In genomic region chr9:95070549-95071021, GRCh38 we compare ENCODE assay signal across 1 cellular context.
A peak's percentile ranks its signal among the peaks of the same experiment; 100 is the strongest.
TF ChIP-seq lines count a peak whose summit lies in the region.

No MANE protein-coding gene starts in this region.

TF ChIP-seq in HepG2, 621 proteins besides CTCF, POLR2A, EP300 and RAD21 (continued from another document and continues in another):
- no peak for TF ChIP-seq NFE2L1 (CRISPR knock-in tag; IDR thresholded peaks at IDR 0.05; ENCODE audit: borderline replicate concordance)
- TF ChIP-seq ETS1 (CRISPR knock-in tag; IDR thresholded peaks at IDR 0.05): no peak
- no peak for TF ChIP-seq ZBTB10 (CRISPR knock-in tag; IDR thresholded peaks at IDR 0.05; ENCODE audit: borderline replicate concordance)
- no peak for TF ChIP-seq ONECUT2 (CRISPR knock-in tag; IDR thresholded peaks at IDR 0.05)
- TF ChIP-seq NR2F1 (CRISPR knock-in tag; IDR thresholded peaks at IDR 0.05): no peak
- TF ChIP-seq ZSCAN5A (CRISPR knock-in tag; IDR thresholded peaks at IDR 0.05; ENCODE audit: borderline replicate concordance): no peak; the same call in 1 of the 2 replicates
- no peak for TF ChIP-seq SAFB2 (CRISPR knock-in tag; IDR thresholded peaks at IDR 0.05; ENCODE audit: borderline replicate concordance, low read depth)
- no peak; the same call in 1 of the 2 replicates for TF ChIP-seq TBX3 (IDR thresholded peaks at IDR 0.05; ENCODE audit: borderline replicate concordance)
- no peak for TF ChIP-seq TBP (CRISPR knock-in tag; IDR thresholded peaks at IDR 0.05)
- TF ChIP-seq MED13 (CRISPR knock-in tag; IDR thresholded peaks at IDR 0.05): no peak
- no peak for TF ChIP-seq NR1H2 (CRISPR knock-in tag; IDR thresholded peaks at IDR 0.05; ENCODE audit: borderline replicate concordance, low read depth)
- TF ChIP-seq SP140L (CRISPR knock-in tag; IDR thresholded peaks at IDR 0.05; ENCODE audit: borderline replicate concordance): no peak
- no peak for TF ChIP-seq ATM (IDR thresholded peaks at IDR 0.05; ENCODE audit: borderline replicate concordance)
- no peak for TF ChIP-seq ZSCAN31 (CRISPR knock-in tag; IDR thresholded peaks at IDR 0.05; ENCODE audit: low read depth)
- TF ChIP-seq ZBTB3 (CRISPR knock-in tag; IDR thresholded peaks at IDR 0.05; ENCODE audit: borderline replicate concordance, low read depth): no peak
- peak; percentile 61; the same call in 1 of the 2 replicates for TF ChIP-seq HDAC2 (CRISPR knock-in tag; IDR thresholded peaks at IDR 0.05)
- TF ChIP-seq NONO (IDR thresholded peaks at IDR 0.05): no peak
- 0 out of 2 replicates have a peak, but pooled peaks have one; percentile 20 for TF ChIP-seq NONO (CRISPR knock-in tag; conservative IDR thresholded peaks at IDR 0.05)
- no peak for TF ChIP-seq ZKSCAN5 (CRISPR knock-in tag; IDR thresholded peaks at IDR 0.05)
- TF ChIP-seq ZSCAN30 (CRISPR knock-in tag; IDR thresholded peaks at IDR 0.05): no peak
- TF ChIP-seq ZXDC (CRISPR knock-in tag; IDR thresholded peaks at IDR 0.05): no peak
- no peak for TF ChIP-seq ZNF362 (CRISPR knock-in tag; IDR thresholded peaks at IDR 0.05; ENCODE audit: borderline replicate concordance)
- no peak for TF ChIP-seq CENPX (CRISPR knock-in tag; IDR thresholded peaks at IDR 0.05)
- peak; percentile 60; the same call in 1 of the 2 replicates for TF ChIP-seq KDM1A (CRISPR knock-in tag; IDR thresholded peaks at IDR 0.05)
- 0 out of 2 replicates have a peak, but pooled peaks have one; percentile 32 for TF ChIP-seq ZNF614 (CRISPR knock-in tag; IDR thresholded peaks at IDR 0.05; ENCODE audit: borderline replicate concordance)
- no peak for TF ChIP-seq NFRKB (IDR thresholded peaks at IDR 0.05)
- TF ChIP-seq NBN (conservative IDR thresholded peaks at IDR 0.05): no peak
- TF ChIP-seq TAF1 (CRISPR knock-in tag; IDR thresholded peaks at IDR 0.05): no peak
- no peak for TF ChIP-seq FOXK2 (IDR thresholded peaks at IDR 0.05)
- no peak for TF ChIP-seq ZHX1 (CRISPR knock-in tag; IDR thresholded peaks at IDR 0.05; ENCODE audit: low read depth)
- TF ChIP-seq MXD3 (CRISPR knock-in tag; IDR thresholded peaks at IDR 0.05): no peak
- TF ChIP-seq SIX4 (CRISPR knock-in tag; IDR thresholded peaks at IDR 0.05): no peak
- no peak for TF ChIP-seq KDM5B (CRISPR knock-in tag; IDR thresholded peaks at IDR 0.05; ENCODE audit: borderline replicate concordance)
- TF ChIP-seq TP53 (CRISPR knock-in tag; conservative IDR thresholded peaks at IDR 0.05): no peak
- TF ChIP-seq CREB3 (CRISPR knock-in tag; IDR thresholded peaks at IDR 0.05): no peak
- no peak for TF ChIP-seq SALL2 (CRISPR knock-in tag; IDR thresholded peaks at IDR 0.05)
- no peak for TF ChIP-seq HMGXB3 (CRISPR knock-in tag; IDR thresholded peaks at IDR 0.05; ENCODE audit: borderline replicate concordance)
- TF ChIP-seq RFX5 (IDR thresholded peaks at IDR 0.05; ENCODE audit: low read depth, low read length): no peak
- no peak for TF ChIP-seq FOSL1 (CRISPR knock-in tag; IDR thresholded peaks at IDR 0.05; ENCODE audit: borderline replicate concordance)
- TF ChIP-seq ATF2 (CRISPR knock-in tag; IDR thresholded peaks at IDR 0.05): peak; percentile 32; the same call in 1 of the 2 replicates
- TF ChIP-seq ZNF691 (CRISPR knock-in tag; IDR thresholded peaks at IDR 0.05; ENCODE audit: borderline replicate concordance, low read depth): no peak
- TF ChIP-seq ZFP36L2 (CRISPR knock-in tag; IDR thresholded peaks at IDR 0.05): no peak
